17 cellular contexts compared by ENCODE assay signal in genomic region chr16:47058295-47059086, GRCh38.
A peak's percentile ranks its signal among the peaks of the same experiment; 100 is the strongest.
DNase-seq lines count a peak whose midpoint lies in the region; ATAC-seq lines count a peak whose summit lies in the region.
"Had no signal": no experiment of that assay in that cellular context is flagged by ENCODE, and none has a peak within 500 bp of the region (broad histone marks: within the 10 kb centered on the region; RNA-seq: fewer than 3 reads in every experiment).

No MANE protein-coding gene starts in this region.

- H3K27ac Mint-ChIP-seq in activated T-cell treated with anti-CD3 and anti-CD28 coated beads, Interleukin-2, amount 50 U/mL, for 72 hours = no peak overlapping the region
- H3K27ac Mint-ChIP-seq: activated naive CD4-positive, alpha-beta T cell treated with anti-CD3 and anti-CD28 coated beads, Interleukin-2, amount 50 U/mL, for 24 hours; naive thymus-derived CD8-positive, alpha-beta T cell; WTC11 had no signal

- DNase-seq in NCI-H146 (lab: John Stamatoyannopoulos, UW) (peak; percentile 47), NCI-H146 treated with DMSO at 0.1 percent for 48 hours (lab: John Stamatoyannopoulos, UW; ENCODE audit: unreplicated experiment) (no peak), LoVo (ENCODE audit: low spot score) (peak; percentile 29), dermis blood vessel endothelial cell (peak; percentile 64), posterior vena cava (ENCODE audit: low spot score) (peak; percentile 42)
- no peak for DNase-seq in activated T-cell treated with anti-CD3 and anti-CD28 coated beads, Interleukin-2, amount 50 U/mL, for 72 hours
- DNase-seq: 8988T; H7; KBM-7; kidney glomerular epithelial cell; naive thymus-derived CD8-positive, alpha-beta T cell; NCI-H1694; stimulated activated naive CD8-positive, alpha-beta T cell treated with anti-CD3 and anti-CD28 coated beads, Interleukin-15, Interleukin-2, amounts not matched to agents 100 U/mL and 50 U/mL, for 24 hours had no signal

- peaks cover 0 to 2% of the 10 kb centered on the region in 2 donors for H3K9me3 Mint-ChIP-seq in activated T-cell treated with anti-CD3 and anti-CD28 coated beads, Interleukin-2, amount 50 U/mL, for 72 hours

- intact Hi-C loops in posterior vena cava (cut with DNase I) = no loop called here

- H3K4me3 Mint-ChIP-seq in activated T-cell treated with anti-CD3 and anti-CD28 coated beads, Interleukin-2, amount 50 U/mL, for 72 hours = no peak overlapping the region
- H3K4me3 Mint-ChIP-seq: activated naive CD4-positive, alpha-beta T cell treated with anti-CD3 and anti-CD28 coated beads, Interleukin-2, amount 50 U/mL, for 24 hours; naive thymus-derived CD8-positive, alpha-beta T cell; WTC11 had no signal

- no peaks in the 10 kb centered on the region for H3K4me1 Mint-ChIP-seq in activated T-cell treated with anti-CD3 and anti-CD28 coated beads, Interleukin-2, amount 50 U/mL, for 72 hours (ENCODE audit: low read depth)
- H3K4me1 Mint-ChIP-seq: activated naive CD4-positive, alpha-beta T cell treated with anti-CD3 and anti-CD28 coated beads, Interleukin-2, amount 50 U/mL, for 24 hours; naive thymus-derived CD8-positive, alpha-beta T cell; WTC11 had no signal

- ATAC-seq in HG02798 (IDR thresholded peaks at IDR 0.05; ENCODE audit: poor library complexity, unreplicated experiment) = no peak
- no peak for ATAC-seq in GM19324 (IDR thresholded peaks at IDR 0.05; ENCODE audit: low FRiP score, unreplicated experiment)
- no peak for ATAC-seq in activated T-cell treated with anti-CD3 and anti-CD28 coated beads, Interleukin-2, amount 50 U/mL, for 72 hours (replicated peaks in 1 of 2)
- ATAC-seq: naive thymus-derived CD8-positive, alpha-beta T cell; stimulated activated naive CD8-positive, alpha-beta T cell treated with anti-CD3 and anti-CD28 coated beads, Interleukin-15, Interleukin-2, amounts not matched to agents 100 U/mL and 50 U/mL, for 24 hours; WTC11 had no signal

- no peaks in the 10 kb centered on the region for H3K27me3 Mint-ChIP-seq in activated T-cell treated with anti-CD3 and anti-CD28 coated beads, Interleukin-2, amount 50 U/mL, for 72 hours (ENCODE audit: low read depth)
- H3K27me3 Mint-ChIP-seq: activated naive CD4-positive, alpha-beta T cell treated with anti-CD3 and anti-CD28 coated beads, Interleukin-2, amount 50 U/mL, for 24 hours had no signal

- no peaks in the 10 kb centered on the region for H3K36me3 Mint-ChIP-seq in activated T-cell treated with anti-CD3 and anti-CD28 coated beads, Interleukin-2, amount 50 U/mL, for 72 hours (ENCODE audit: insufficient read depth in 2 of 2)
- H3K36me3 Mint-ChIP-seq: activated naive CD4-positive, alpha-beta T cell treated with anti-CD3 and anti-CD28 coated beads, Interleukin-2, amount 50 U/mL, for 24 hours; WTC11 had no signal

Comparison
In these comparisons a context has a peak if more than half of its experiments do, and no peak if none do; other contexts are left out.
1. DNase-seq: peak in NCI-H146 (single experiment), LoVo (single experiment), dermis blood vessel endothelial cell (single experiment) and posterior vena cava (single experiment); none in NCI-H146 treated with DMSO at 0.1 percent for 48 hours (single experiment) and activated T-cell treated with anti-CD3 and anti-CD28 coated beads, Interleukin-2, amount 50 U/mL, for 72 hours (0 of 2).